Comparison of ENCODE assay signal across 1 cellular context in genomic region chr9:91948061-91948422, GRCh38.
TF ChIP-seq lines count a peak whose summit lies in the region.

No MANE protein-coding gene starts in this region.

TF ChIP-seq in K562, 482 proteins besides CTCF, POLR2A, EP300 and RAD21:
- peak in 1 of 2 experiments; percentile 39; a peak in 1 of 4 replicates for TF ChIP-seq MLLT1 (IDR thresholded peaks at IDR 0.05)
- TF ChIP-seq PKNOX1 (IDR thresholded peaks at IDR 0.05) = 0 out of 2 replicates have a peak, but pooled peaks have one; percentile 10
- TF ChIP-seq SNAPC5 (CRISPR knock-in tag; IDR thresholded peaks at IDR 0.05) = no peak
- TF ChIP-seq HDAC1 (IDR thresholded peaks at IDR 0.05) = peak in 1 of 2 experiments; percentile 19; a peak in 1 of 4 replicates
- TF ChIP-seq, protein P1, sequence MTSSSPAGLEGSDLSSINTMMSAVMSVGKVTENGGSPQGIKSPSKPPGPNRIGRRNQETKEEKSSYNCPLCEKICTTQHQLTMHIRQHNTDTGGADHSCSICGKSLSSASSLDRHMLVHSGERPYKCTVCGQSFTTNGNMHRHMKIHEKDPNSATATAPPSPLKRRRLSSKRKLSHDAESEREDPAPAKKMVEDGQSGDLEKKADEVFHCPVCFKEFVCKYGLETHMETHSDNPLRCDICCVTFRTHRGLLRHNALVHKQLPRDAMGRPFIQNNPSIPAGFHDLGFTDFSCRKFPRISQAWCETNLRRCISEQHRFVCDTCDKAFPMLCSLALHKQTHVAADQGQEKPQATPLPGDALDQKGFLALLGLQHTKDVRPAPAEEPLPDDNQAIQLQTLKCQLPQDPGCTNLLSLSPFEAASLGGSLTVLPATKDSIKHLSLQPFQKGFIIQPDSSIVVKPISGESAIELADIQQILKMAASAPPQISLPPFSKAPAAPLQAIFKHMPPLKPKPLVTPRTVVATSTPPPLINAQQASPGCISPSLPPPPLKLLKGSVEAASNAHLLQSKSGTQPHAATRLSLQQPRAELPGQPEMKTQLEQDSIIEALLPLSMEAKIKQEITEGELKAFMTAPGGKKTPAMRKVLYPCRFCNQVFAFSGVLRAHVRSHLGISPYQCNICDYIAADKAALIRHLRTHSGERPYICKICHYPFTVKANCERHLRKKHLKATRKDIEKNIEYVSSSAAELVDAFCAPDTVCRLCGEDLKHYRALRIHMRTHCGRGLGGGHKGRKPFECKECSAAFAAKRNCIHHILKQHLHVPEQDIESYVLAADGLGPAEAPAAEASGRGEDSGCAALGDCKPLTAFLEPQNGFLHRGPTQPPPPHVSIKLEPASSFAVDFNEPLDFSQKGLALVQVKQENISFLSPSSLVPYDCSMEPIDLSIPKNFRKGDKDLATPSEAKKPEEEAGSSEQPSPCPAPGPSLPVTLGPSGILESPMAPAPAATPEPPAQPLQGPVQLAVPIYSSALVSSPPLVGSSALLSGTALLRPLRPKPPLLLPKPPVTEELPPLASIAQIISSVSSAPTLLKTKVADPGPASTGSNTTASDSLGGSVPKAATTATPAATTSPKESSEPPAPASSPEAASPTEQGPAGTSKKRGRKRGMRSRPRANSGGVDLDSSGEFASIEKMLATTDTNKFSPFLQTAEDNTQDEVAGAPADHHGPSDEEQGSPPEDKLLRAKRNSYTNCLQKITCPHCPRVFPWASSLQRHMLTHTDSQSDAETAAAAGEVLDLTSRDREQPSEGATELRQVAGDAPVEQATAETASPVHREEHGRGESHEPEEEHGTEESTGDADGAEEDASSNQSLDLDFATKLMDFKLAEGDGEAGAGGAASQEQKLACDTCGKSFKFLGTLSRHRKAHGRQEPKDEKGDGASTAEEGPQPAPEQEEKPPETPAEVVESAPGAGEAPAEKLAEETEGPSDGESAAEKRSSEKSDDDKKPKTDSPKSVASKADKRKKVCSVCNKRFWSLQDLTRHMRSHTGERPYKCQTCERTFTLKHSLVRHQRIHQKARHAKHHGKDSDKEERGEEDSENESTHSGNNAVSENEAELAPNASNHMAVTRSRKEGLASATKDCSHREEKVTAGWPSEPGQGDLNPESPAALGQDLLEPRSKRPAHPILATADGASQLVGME (CRISPR knock-in tag; IDR thresholded peaks at IDR 0.05) = no peak
- no peak for TF ChIP-seq NFE2L1 (tag; IDR thresholded peaks at IDR 0.05; ENCODE audit: borderline replicate concordance, low read depth)
- peak; percentile 18 for TF ChIP-seq PRDM10 (IDR thresholded peaks at IDR 0.05; ENCODE audit: partially characterized antibody)
- 0 out of 2 replicates have a peak, but pooled peaks have one; percentile 3 for TF ChIP-seq TEAD4 (IDR thresholded peaks at IDR 0.05; ENCODE audit: low read length)
- no peak for TF ChIP-seq TEAD4 (CRISPR knock-in tag; IDR thresholded peaks at IDR 0.05; ENCODE audit: borderline replicate concordance)
- TF ChIP-seq HNRNPK (IDR thresholded peaks at IDR 0.05; ENCODE audit: low read depth, low read length, poor library complexity, severe bottlenecking) = no peak
- no peak for TF ChIP-seq DACH1 (IDR thresholded peaks at IDR 0.05; ENCODE audit: partially characterized antibody)
- no peak for TF ChIP-seq HNRNPLL (IDR thresholded peaks at IDR 0.05; ENCODE audit: low read depth, low read length, poor library complexity, severe bottlenecking)
- TF ChIP-seq MXI1 (IDR thresholded peaks at IDR 0.05; ENCODE audit: low read depth, low read length) = peak; percentile 12; the same call in 1 of the 2 replicates
- TF ChIP-seq BRF1 (IDR thresholded peaks at IDR 0.05; ENCODE audit: borderline replicate concordance, extremely low read depth, insufficient read length) = no peak
- TF ChIP-seq MYC (IDR thresholded peaks at IDR 0.05; ENCODE audit: low read depth, low read length) = peak; percentile 29; the same call in 1 of the 2 replicates
- no peak for TF ChIP-seq MYC (CRISPR knock-in tag; IDR thresholded peaks at IDR 0.05; ENCODE audit: borderline replicate concordance, low read depth)
- 0 out of 4 replicates have a peak, but pooled peaks of 1 of the 2 experiments have one; percentile 9 for TF ChIP-seq TEAD1 (CRISPR knock-in tag; IDR thresholded peaks at IDR 0.05)
- peak; percentile 16 for TF ChIP-seq MEIS2 (IDR thresholded peaks at IDR 0.05; ENCODE audit: partially characterized antibody)
- TF ChIP-seq RCOR1 (IDR thresholded peaks at IDR 0.05; ENCODE audit: borderline replicate concordance in 1 of 2, low read depth in 2 of 2, low read length in 2 of 2) = 0 out of 4 replicates have a peak, but pooled peaks of 1 of the 2 experiments have one; percentile 26
- TF ChIP-seq ZNF512 (tag; IDR thresholded peaks at IDR 0.05) = no peak
- TF ChIP-seq TBP (optimal IDR thresholded peaks at IDR 0.05; ENCODE audit: low read depth, low read length) = peak; percentile 22
- peak in 1 of 2 experiments; percentile 51; a peak in 1 of 4 replicates for TF ChIP-seq UBTF (IDR thresholded peaks at IDR 0.05; ENCODE audit: borderline replicate concordance in 1 of 2, low read depth in 2 of 2, low read length in 2 of 2)
- no peak for TF ChIP-seq ZNF263 (CRISPR knock-in tag; IDR thresholded peaks at IDR 0.05; ENCODE audit: borderline replicate concordance)
- 0 out of 2 replicates have a peak, but pooled peaks have one; percentile 43 for TF ChIP-seq ZBTB7A (IDR thresholded peaks at IDR 0.05; ENCODE audit: borderline replicate concordance, control insufficient read depth, low read depth, low read length)
